Comparison of ENCODE assay signal across 9 cellular contexts in genomic region chr6:142927904-142928303, GRCh38. TPM values are rescaled to one million over a fixed set of nuclear protein-coding genes. Genes with fewer than 3 reads are reported as not detected.
DNase-seq lines count a peak whose midpoint lies in the region; ATAC-seq and TF ChIP-seq lines count a peak whose summit lies in the region.
"Had no signal": no experiment of that assay in that cellular context is flagged by ENCODE, and none has a peak within 500 bp of the region (broad histone marks: within the 10 kb centered on the region; RNA-seq: fewer than 3 reads in every experiment).

No MANE protein-coding gene starts in this region.

- H3K36me3 Mint-ChIP-seq in activated CD8-positive, alpha-beta T cell treated with anti-CD3 and anti-CD28 coated beads, Interleukin-2, amount 10 ng/mL, durations not matched to agents 7 days and 5 days (ENCODE audit: low read depth), result peaks cover 16% of the 10 kb centered on the region
- no peaks in the 10 kb centered on the region for H3K36me3 Mint-ChIP-seq in immature natural killer cell
- peaks cover 3% of the 10 kb centered on the region for H3K36me3 Mint-ChIP-seq in type B pancreatic cell

- no peaks in the 10 kb centered on the region for H3K9me3 Mint-ChIP-seq in activated CD8-positive, alpha-beta T cell treated with anti-CD3 and anti-CD28 coated beads, Interleukin-2, amount 10 ng/mL, durations not matched to agents 7 days and 5 days (ENCODE audit: insufficient read depth)
- H3K9me3 Mint-ChIP-seq in immature natural killer cell, result no peaks in the 10 kb centered on the region
- H3K9me3 Mint-ChIP-seq in type B pancreatic cell, result no peaks in the 10 kb centered on the region

- DNase-seq in heart right ventricle (no peak), left ventricle myocardium superior (no peak), immature natural killer cell (peak in 1 of 3 donors; percentile 17), type B pancreatic cell (ENCODE audit: extremely low spot score, unreplicated experiment) (no peak), HEK293T (ENCODE audit: extremely low spot score) (no peak)
- DNase-seq in activated CD8-positive, alpha-beta T cell treated with anti-CD3 and anti-CD28 coated beads, Interleukin-2, amount 10 ng/mL, durations not matched to agents 7 days and 5 days, result peak; percentile 53

- no peaks in the 10 kb centered on the region for H3K9me3 ChIP-seq in heart right ventricle

- H3K27me3 ChIP-seq in heart right ventricle, result no peaks in the 10 kb centered on the region

- H3K4me3 ChIP-seq in heart right ventricle, result peak overlapping the region in 6 of 10 donors; percentile 65 to 76 (median 68)

- H3K27ac ChIP-seq in heart right ventricle, result peak overlapping the region in 9 of 10 donors; percentile 95 to 98 (median 97)
- H3K27ac ChIP-seq: C4-2B had no signal

- TF ChIP-seq CTCF in heart right ventricle (IDR thresholded peaks at IDR 0.05) (no peak), type B pancreatic cell (conservative IDR thresholded peaks at IDR 0.05) (no peak)

- peak overlapping the region; percentile 93 for H3K27ac Mint-ChIP-seq in activated CD8-positive, alpha-beta T cell treated with anti-CD3 and anti-CD28 coated beads, Interleukin-2, amount 10 ng/mL, durations not matched to agents 7 days and 5 days
- peak overlapping the region; percentile 92 to 98 (median 96) for H3K27ac Mint-ChIP-seq in immature natural killer cell
- no peak overlapping the region for H3K27ac Mint-ChIP-seq in type B pancreatic cell

- intact Hi-C loops in heart right ventricle (cut with DNase I), result loop anchor here in 6 of 10 donors (2.0 to 5.0 kb wide), 4 partner anchors 17 to 101 kb away; partner anchors contain the start of gene HIVEP2 (in 3 of the 6)
- intact Hi-C loops in left ventricle myocardium superior (cut with micrococcal nuclease), result no loop called here

- CTCF ChIA-PET in activated CD8-positive, alpha-beta T cell treated with anti-CD3 and anti-CD28 coated beads, Interleukin-2, amount 10 ng/mL, durations not matched to agents 7 days and 5 days (lab: Charles Lee), result interaction anchor here (1.0 to 3.0 kb wide), 9 partner anchors 9 to 100 kb away, joined by 3 to 22 read pairs (median 4); no protein-coding TSS in a partner anchor
- CTCF ChIA-PET in HEK293T (lab: Yijun Ruan, JAX), result no interaction called here

- no peaks in the 10 kb centered on the region for H3K27me3 Mint-ChIP-seq in activated CD8-positive, alpha-beta T cell treated with anti-CD3 and anti-CD28 coated beads, Interleukin-2, amount 10 ng/mL, durations not matched to agents 7 days and 5 days (ENCODE audit: low read depth)
- H3K27me3 Mint-ChIP-seq in immature natural killer cell (ENCODE audit: low read depth in 3 of 3) (peaks cover 2 to 9% (median 7%) of the 10 kb centered on the region in 3 donors), type B pancreatic cell (peaks cover 11% of the 10 kb centered on the region)

- ATAC-seq in heart right ventricle (no peak), left ventricle myocardium superior (no peak), HG02763 (IDR thresholded peaks at IDR 0.05; ENCODE audit: unreplicated experiment) (no peak), HG03139 (IDR thresholded peaks at IDR 0.05; ENCODE audit: unreplicated experiment) (no peak)
- ATAC-seq in activated CD8-positive, alpha-beta T cell treated with anti-CD3 and anti-CD28 coated beads, Interleukin-2, amount 10 ng/mL, durations not matched to agents 7 days and 5 days, result peak; percentile 43

- no peaks in the 10 kb centered on the region for H3K36me3 ChIP-seq in heart right ventricle

- WGBS in heart right ventricle, 2 donors, result 49 to 62% methylated on average over 5 of the region's 5 CpGs

- peaks cover 52% of the 10 kb centered on the region for H3K4me1 Mint-ChIP-seq in activated CD8-positive, alpha-beta T cell treated with anti-CD3 and anti-CD28 coated beads, Interleukin-2, amount 10 ng/mL, durations not matched to agents 7 days and 5 days (ENCODE audit: low read depth)
- H3K4me1 Mint-ChIP-seq in immature natural killer cell (peaks cover 36 to 68% of the 10 kb centered on the region in 2 donors), type B pancreatic cell (ENCODE audit: unreplicated experiment) (peaks cover 15% of the 10 kb centered on the region)

- POLR2A ChIA-PET in activated CD8-positive, alpha-beta T cell treated with anti-CD3 and anti-CD28 coated beads, Interleukin-2, amount 10 ng/mL, durations not matched to agents 7 days and 5 days (lab: Charles Lee), result interaction anchor here (0.6 to 6.9 kb wide), 21 partner anchors 8 to 933 kb away, joined by 3 to 69 read pairs (median 6); partner anchors contain the start of gene HIVEP2
- POLR2A ChIA-PET in HEK293T (lab: Yijun Ruan, JAX), result no interaction called here

- H3K4me1 ChIP-seq in heart right ventricle, result peaks cover 0 to 61% (median 37%) of the 10 kb centered on the region in 9 donors

- H3K4me3 Mint-ChIP-seq in activated CD8-positive, alpha-beta T cell treated with anti-CD3 and anti-CD28 coated beads, Interleukin-2, amount 10 ng/mL, durations not matched to agents 7 days and 5 days, result peak overlapping the region; percentile 85
- H3K4me3 Mint-ChIP-seq in immature natural killer cell (peak overlapping the region; percentile 85 to 99 (median 93)), type B pancreatic cell (peak overlapping the region; percentile 92)

TF ChIP-seq in HEK293T, 16 proteins besides CTCF, POLR2A, EP300 and RAD21:
- TF ChIP-seq FOXK2 (IDR thresholded peaks at IDR 0.05), result no peak
- TF ChIP-seq ARNT (IDR thresholded peaks at IDR 0.05), result no peak
- no peak for TF ChIP-seq CTBP1 (IDR thresholded peaks at IDR 0.05; ENCODE audit: borderline replicate concordance)
- no peak for TF ChIP-seq SUZ12 (IDR thresholded peaks at IDR 0.05)
- no peak for TF ChIP-seq ELF4 (IDR thresholded peaks at IDR 0.05)
- TF ChIP-seq LEF1 (IDR thresholded peaks at IDR 0.05; ENCODE audit: borderline replicate concordance), result no peak

RNA-seq across cellular contexts. Expression of gene HIVEP2, which starts 17.1 kb away (rescaled TPM):
- total RNA-seq in heart right ventricle, result 10 to 100 TPM; 10.3 to 31.6 (median 21.7) TPM
- polyA plus RNA-seq in heart right ventricle, result 1 to 10 TPM; 2.1 to 2.9 TPM
- total RNA-seq in left ventricle myocardium superior, result 14.4 TPM
- 10 to 100 TPM; 22.8 to 23.1 TPM for total RNA-seq in activated CD8-positive, alpha-beta T cell treated with anti-CD3 and anti-CD28 coated beads, Interleukin-2, amount 10 ng/mL, durations not matched to agents 7 days and 5 days
- 1 to 10 TPM in 2 of 3 donors, under 1 TPM in 1; 0.13 to 4.6 (median 1.5) TPM for polyA plus RNA-seq in immature natural killer cell
- 12.3 and 34.1 TPM in 2 replicates for total RNA-seq in type B pancreatic cell (ENCODE audit: low replicate concordance)
